Comparison of ENCODE assay signal across 19 cellular contexts in genomic region chr6:156931283-156931682, GRCh38.
A peak's percentile ranks its signal among the peaks of the same experiment; 100 is the strongest.
DNase-seq lines count a peak whose midpoint lies in the region; ATAC-seq, FAIRE-seq and TF ChIP-seq lines count a peak whose summit lies in the region.
"Had no signal": no experiment of that assay in that cellular context is flagged by ENCODE, and none has a peak within 500 bp of the region (broad histone marks: within the 10 kb centered on the region; RNA-seq: fewer than 3 reads in every experiment).

No MANE protein-coding gene starts in this region.

- CTCF ChIA-PET in WTC11 (lab: Charles Lee) = interaction anchor here (0.6 to 4.0 kb wide), 5 partner anchors 12 to 326 kb away, joined by 3 to 24 read pairs (median 4); no protein-coding TSS in a partner anchor

- no peak overlapping the region for H3K9ac ChIP-seq in mesendoderm (ENCODE audit: low read length)

- no peaks in the 10 kb centered on the region for H3K27me3 Mint-ChIP-seq in WTC11 (ENCODE audit: low read depth)
- H3K27me3 Mint-ChIP-seq: CD4-positive, alpha-beta memory T cell had no signal

- peaks cover 64% of the 10 kb centered on the region for H3K4me1 Mint-ChIP-seq in WTC11

- H3K79me2 ChIP-seq in mesendoderm (ENCODE audit: control insufficient read depth, insufficient read depth, low read length) = peaks cover 40% of the 10 kb centered on the region

- no peak overlapping the region for H2AK5ac ChIP-seq in mesendoderm (ENCODE audit: low read length)

- 0 out of 2 replicates have a peak overlapping the region, but pooled peaks have one; percentile 13 for H3K27ac Mint-ChIP-seq in WTC11

- H3K4me1 ChIP-seq in left ventricle myocardium inferior (peaks cover 67% of the 10 kb centered on the region), mesendoderm (ENCODE audit: control insufficient read depth, low read depth, low read length) (peaks cover 6% of the 10 kb centered on the region)

- H3K4me3 ChIP-seq in left ventricle myocardium inferior = no peak overlapping the region
- H3K4me3 ChIP-seq in mesendoderm (ENCODE audit: low read length) = no peak overlapping the region
- H3K4me3 ChIP-seq: A549, GM12878, HAP-1 had no signal

- H3K27me3 ChIP-seq in left ventricle myocardium inferior (ENCODE audit: low read depth) (no peaks in the 10 kb centered on the region), mesendoderm (ENCODE audit: insufficient read depth, low read length, poor library complexity) (no peaks in the 10 kb centered on the region)

- peak overlapping the region; percentile 54 for H2BK120ac ChIP-seq in mesendoderm (ENCODE audit: low read depth, low read length)

- no peak overlapping the region for H3K23ac ChIP-seq in mesendoderm (ENCODE audit: low read length)

- no peak overlapping the region for H3K4me3 Mint-ChIP-seq in WTC11
- H3K4me3 Mint-ChIP-seq: CD14-positive monocyte; CD4-positive, alpha-beta memory T cell had no signal

- H4K8ac ChIP-seq in mesendoderm (ENCODE audit: low read depth, low read length) = no peak overlapping the region

- TF ChIP-seq CTCF in left ventricle myocardium inferior (IDR thresholded peaks at IDR 0.05; ENCODE audit: borderline replicate concordance) = no peak
- TF ChIP-seq CTCF in WTC11 (IDR thresholded peaks at IDR 0.05) = no peak

- no peaks in the 10 kb centered on the region for H3K9me3 ChIP-seq in left ventricle myocardium inferior (replicated peaks)
- H3K9me3 ChIP-seq: A549, HAP-1 had no signal

- peak overlapping the region; percentile 73 for H3K27ac ChIP-seq in left ventricle myocardium inferior (replicated peaks)
- H3K27ac ChIP-seq in mesendoderm (ENCODE audit: low read depth, low read length) = no peak overlapping the region
- H3K27ac ChIP-seq: 22Rv1, A549, HL-60 had no signal

- no CpG with 5 or more reads among the region's 3 CpGs for WGBS in mesendoderm (ENCODE audit: extremely low coverage, insufficient coverage, low lambda C conversion rate)

- ATAC-seq in Right ventricle myocardium inferior (no peak), WTC11 (no peak), HG02981 (IDR thresholded peaks at IDR 0.05; ENCODE audit: unreplicated experiment) (no peak)
- ATAC-seq: A549 had no signal

- peaks cover 5% of the 10 kb centered on the region; the same call in 1 of the 2 replicates for H3K36me3 Mint-ChIP-seq in WTC11

- no peak overlapping the region for H3K4ac ChIP-seq in mesendoderm (ENCODE audit: low read depth, low read length)

- H3K79me1 ChIP-seq in mesendoderm (ENCODE audit: low read length) = peaks cover 20% of the 10 kb centered on the region

- H2BK15ac ChIP-seq in mesendoderm (replicated peaks; ENCODE audit: low read depth) = no peak overlapping the region

- no peak overlapping the region for H2BK5ac ChIP-seq in mesendoderm (ENCODE audit: low read length)

- no peak overlapping the region for H3K4me2 ChIP-seq in mesendoderm (ENCODE audit: low read length)
- H3K4me2 ChIP-seq: A549 had no signal

- DNase-seq in DMS79 treated with DMSO at 0.1 percent for 48 hours (lab: John Stamatoyannopoulos, UW) (peak; percentile 23), DMS79 (lab: John Stamatoyannopoulos, UW) (no peak), left ventricle myocardium inferior (no peak), Right ventricle myocardium inferior (ENCODE audit: missing footprints) (no peak), WTC11 (ENCODE audit: low spot score) (no peak), mesendoderm (no peak), GM19239 (ENCODE audit: insufficient read length, low spot score) (no peak)
- DNase-seq: AML-193; CD4-positive, alpha-beta memory T cell; DMS153; DND-41; EL had no signal

- H3K18ac ChIP-seq in mesendoderm (ENCODE audit: low read length) = no peak overlapping the region

- no peak overlapping the region for H3K56ac ChIP-seq in mesendoderm (ENCODE audit: low read length)

- no peak overlapping the region for H4K5ac ChIP-seq in mesendoderm (ENCODE audit: low read length)

- POLR2A ChIA-PET in WTC11 (lab: Charles Lee) = interaction anchor here (0.6 to 1.1 kb wide), 3 partner anchors 11 to 1604 kb away, joined by 3 to 6 read pairs (median 5); no protein-coding TSS in a partner anchor

- no peaks in the 10 kb centered on the region for H3K36me3 ChIP-seq in left ventricle myocardium inferior
- H3K36me3 ChIP-seq in mesendoderm (ENCODE audit: control insufficient read depth, insufficient read depth, low read length) = no peaks in the 10 kb centered on the region
- H3K36me3 ChIP-seq: HAP-1 had no signal

- no peaks in the 10 kb centered on the region for H3K9me3 Mint-ChIP-seq in WTC11

- no peak for FAIRE-seq in GM19239 (lab: Jason Lieb, UNC)
- FAIRE-seq: A549, GM12878 had no signal

- intact Hi-C loops in left ventricle myocardium inferior (cut with micrococcal nuclease) (no loop called here), Right ventricle myocardium inferior (cut with DNase I) (loop anchor here (5.0 kb wide), 2 partner anchors 44 to 144 kb away; no protein-coding TSS in a partner anchor)

TF ChIP-seq in WTC11, 78 proteins besides CTCF, POLR2A, EP300 and RAD21:
- no peak for TF ChIP-seq IRF2 (CRISPR knock-in tag; IDR thresholded peaks at IDR 0.05; ENCODE audit: borderline replicate concordance, low read depth)
- TF ChIP-seq ZNF138 (CRISPR knock-in tag; conservative IDR thresholded peaks at IDR 0.05) = no peak
- no peak for TF ChIP-seq NFATC4 (CRISPR knock-in tag; IDR thresholded peaks at IDR 0.05)
- no peak for TF ChIP-seq ZNF219 (CRISPR knock-in tag; IDR thresholded peaks at IDR 0.05; ENCODE audit: borderline replicate concordance)
- TF ChIP-seq ZNF423 (CRISPR knock-in tag; IDR thresholded peaks at IDR 0.05) = no peak
- TF ChIP-seq EMX1 (CRISPR knock-in tag; IDR thresholded peaks at IDR 0.05) = no peak
- no peak for TF ChIP-seq ZBTB43 (CRISPR knock-in tag; IDR thresholded peaks at IDR 0.05)
- no peak for TF ChIP-seq SMAD3 (CRISPR knock-in tag; IDR thresholded peaks at IDR 0.05; ENCODE audit: borderline replicate concordance)
- no peak for TF ChIP-seq HMGA2 (CRISPR knock-in tag; IDR thresholded peaks at IDR 0.05)
- no peak for TF ChIP-seq AR (CRISPR knock-in tag; IDR thresholded peaks at IDR 0.05)
- no peak for TF ChIP-seq E2F4 (CRISPR knock-in tag; IDR thresholded peaks at IDR 0.05; ENCODE audit: borderline replicate concordance, low read depth)
- TF ChIP-seq HMGXB4 (CRISPR knock-in tag; IDR thresholded peaks at IDR 0.05) = no peak
- no peak for TF ChIP-seq GRHL2 (CRISPR knock-in tag; IDR thresholded peaks at IDR 0.05; ENCODE audit: insufficient replicate concordance, severe bottlenecking)
